Comparison of ENCODE assay signal across 14 cellular contexts in genomic region chr4:184150102-184150839, GRCh38.
"Had no signal": no experiment of that assay in that cellular context is flagged by ENCODE, and none has a peak within 500 bp of the region (broad histone marks: within the 10 kb centered on the region; RNA-seq: fewer than 3 reads in every experiment).

No MANE protein-coding gene starts in this region.

- ATAC-seq: T-helper 17 cell had no signal

- FAIRE-seq: endometrium had no signal

- DNase-seq: activated CD4-positive, alpha-beta T cell treated with anti-CD3 and anti-CD28 coated beads, Interleukin-2, amount 50 U/mL, for 1 hour; activated CD4-positive, CD25-positive, alpha-beta regulatory T cell; activated T-cell treated with anti-CD3 and anti-CD28 coated beads for 4 hours; amygdala; cerebellar nuclear complex; esophagus squamous epithelium; foreskin fibroblast; naive B cell; spleen; stimulated activated CD4-positive, alpha-beta T cell treated with anti-CD3 and anti-CD28 coated beads, Interleukin-2, amount 100 ng/mL, for 24 hours; stimulated activated naive CD4-positive, alpha-beta T cell; T-helper 17 cell had no signal

- H3K4me3 ChIP-seq: esophagus squamous epithelium, right atrium auricular region, spleen had no signal

- H3K27ac ChIP-seq: right atrium auricular region, spleen had no signal

- H3K36me3 ChIP-seq: esophagus squamous epithelium, right atrium auricular region, spleen had no signal

- H3K27me3 ChIP-seq: esophagus squamous epithelium, right atrium auricular region had no signal

- H3K9me3 ChIP-seq: esophagus squamous epithelium, right atrium auricular region, spleen had no signal
